Comparison of ENCODE assay signal across 17 cellular contexts in genomic region chr10:56496087-56496486, GRCh38.
DNase-seq lines count a peak whose midpoint lies in the region; ATAC-seq and TF ChIP-seq lines count a peak whose summit lies in the region.
"Had no signal": no experiment of that assay in that cellular context is flagged by ENCODE, and none has a peak within 500 bp of the region (broad histone marks: within the 10 kb centered on the region; RNA-seq: fewer than 3 reads in every experiment).

No MANE protein-coding gene starts in this region.

- TF ChIP-seq POLR2A in prostate gland (IDR thresholded peaks at IDR 0.05), result no peak

- no peak overlapping the region for H3K27ac ChIP-seq in OCI-LY3 (ENCODE audit: low read length)
- H3K27ac ChIP-seq in CD4-positive, alpha-beta T cell (ENCODE audit: low read depth, low read length), result no peak overlapping the region
- H3K27ac ChIP-seq in SK-N-SH (ENCODE audit: low read depth in 2 of 2, low read length in 1 of 2), result no peak overlapping the region
- H3K27ac ChIP-seq in prostate gland, result no peak overlapping the region
- H3K27ac ChIP-seq: GM23248, KMS-11 had no signal

- peaks cover 2% of the 10 kb centered on the region for H3K9me3 Mint-ChIP-seq in CD4-positive, alpha-beta T cell

- CTCF ChIA-PET in CD4-positive, alpha-beta T cell (lab: Charles Lee), result no interaction called here
- CTCF ChIA-PET in SK-N-SH (lab: Yijun Ruan, JAX), result interaction anchor here (0.6 to 1.1 kb wide), 2 partner anchors 8 to 15 kb away, joined by 3 to 4 read pairs; no protein-coding TSS in a partner anchor

- H3K27ac Mint-ChIP-seq in CD4-positive, alpha-beta T cell, result no peak overlapping the region
- H3K27ac Mint-ChIP-seq: CD4-positive, alpha-beta memory T cell had no signal

- TF ChIP-seq RAD21 in SK-N-SH (IDR thresholded peaks at IDR 0.05; ENCODE audit: low read length), result no peak

- peak; percentile 65 for ATAC-seq in GM18870 (IDR thresholded peaks at IDR 0.05; ENCODE audit: unreplicated experiment)
- ATAC-seq in HG03432 (IDR thresholded peaks at IDR 0.05; ENCODE audit: unreplicated experiment), result peak; percentile 61
- ATAC-seq in CD4-positive, alpha-beta T cell (ENCODE audit: poor library complexity), result no peak

- no peak for DNase-seq in CD4-positive, alpha-beta T cell
- no peak for DNase-seq in HUDEP-2 (lab: John Stamatoyannopoulos, UW; ENCODE audit: unreplicated experiment in 76 of 76)
- no peak for DNase-seq in SK-N-SH
- DNase-seq in prostate gland (ENCODE audit: low spot score), result no peak
- DNase-seq: ACHN; BE2C; C1 segment of cervical spinal cord; CD4-positive, alpha-beta memory T cell; DMS153; DMS79; GDM1; GM23248 had no signal

- no peak overlapping the region for H2AFZ ChIP-seq in OCI-LY3 (ENCODE audit: low read depth, low read length)
- no peak overlapping the region for H2AFZ ChIP-seq in SK-N-SH (ENCODE audit: low read depth)
- H2AFZ ChIP-seq: GM23248 had no signal

- H3K27me3 Mint-ChIP-seq in CD4-positive, alpha-beta T cell, result no peaks in the 10 kb centered on the region
- H3K27me3 Mint-ChIP-seq: CD4-positive, alpha-beta memory T cell had no signal

- POLR2A ChIA-PET in CD4-positive, alpha-beta T cell (lab: Charles Lee), result no interaction called here
- POLR2A ChIA-PET in SK-N-SH (lab: Yijun Ruan, JAX), result no interaction called here

- no peak overlapping the region for H3K4me3 Mint-ChIP-seq in CD4-positive, alpha-beta T cell
- H3K4me3 Mint-ChIP-seq: CD4-positive, alpha-beta memory T cell had no signal

- H3K9me3 ChIP-seq in OCI-LY3 (ENCODE audit: insufficient read depth, low read length) (no peaks in the 10 kb centered on the region), SK-N-SH (no peaks in the 10 kb centered on the region), prostate gland (no peaks in the 10 kb centered on the region)
- H3K9me3 ChIP-seq in CD4-positive, alpha-beta T cell (ENCODE audit: control insufficient read depth, low read length), result no peaks in the 10 kb centered on the region
- H3K9me3 ChIP-seq: BE2C, HAP-1 had no signal

- H3K4me1 ChIP-seq in OCI-LY3 (ENCODE audit: low read length) (peaks cover 15% of the 10 kb centered on the region), SK-N-SH (ENCODE audit: control insufficient read depth in 1 of 2, insufficient read depth in 2 of 2, low read depth in 1 of 2, low read length in 1 of 2) (no peaks in the 10 kb centered on the region; a peak in 2 of 4 replicates), prostate gland (replicated peaks) (no peaks in the 10 kb centered on the region)
- H3K4me1 ChIP-seq: BE2C, HAP-1 had no signal

- H3K9ac ChIP-seq in OCI-LY3 (ENCODE audit: low read length), result no peak overlapping the region
- H3K9ac ChIP-seq in SK-N-SH, result no peak overlapping the region
- H3K9ac ChIP-seq: GM23248, KMS-11 had no signal

- H4K20me1 ChIP-seq in OCI-LY3 (ENCODE audit: insufficient read depth, low read length) (no peaks in the 10 kb centered on the region), SK-N-SH (ENCODE audit: insufficient read depth) (no peaks in the 10 kb centered on the region)

- 24% methylated on average over 2 of the region's 2 CpGs for WGBS in SK-N-SH (ENCODE audit: low lambda C conversion rate)
- WGBS in prostate gland, result 83% methylated on average over 2 of the region's 2 CpGs

- H3K27me3 ChIP-seq in OCI-LY3 (ENCODE audit: low read depth, low read length) (no peaks in the 10 kb centered on the region), SK-N-SH (ENCODE audit: insufficient read depth) (no peaks in the 10 kb centered on the region), prostate gland (replicated peaks; ENCODE audit: insufficient read depth) (no peaks in the 10 kb centered on the region)
- H3K27me3 ChIP-seq in CD4-positive, alpha-beta T cell (ENCODE audit: control insufficient read depth, insufficient read depth, low read length), result no peaks in the 10 kb centered on the region
- H3K27me3 ChIP-seq: BE2C had no signal

- H3K36me3 Mint-ChIP-seq in CD4-positive, alpha-beta T cell (ENCODE audit: low read depth), result no peaks in the 10 kb centered on the region
- H3K36me3 Mint-ChIP-seq: CD4-positive, alpha-beta memory T cell had no signal

- no peaks in the 10 kb centered on the region for H3K79me2 ChIP-seq in OCI-LY3 (ENCODE audit: low read length)
- H3K79me2 ChIP-seq in SK-N-SH (ENCODE audit: insufficient read depth), result no peaks in the 10 kb centered on the region

- H3K4me3 ChIP-seq in OCI-LY3 (ENCODE audit: low read length) (peak overlapping the region; percentile 27), SK-N-SH (ENCODE audit: low read depth in 2 of 2, low read length in 1 of 2) (no peak overlapping the region), prostate gland (no peak overlapping the region)
- H3K4me3 ChIP-seq: GM23248, HAP-1 had no signal

- H3K36me3 ChIP-seq in OCI-LY3 (replicated peaks; ENCODE audit: low read depth, low read length) (no peaks in the 10 kb centered on the region), SK-N-SH (replicated peaks in 1 of 2; ENCODE audit: control insufficient read depth in 1 of 2, insufficient read depth in 2 of 2, low read length in 1 of 2) (no peaks in the 10 kb centered on the region), prostate gland (no peaks in the 10 kb centered on the region)
- H3K36me3 ChIP-seq: BE2C, HAP-1 had no signal

- TF ChIP-seq CTCF in OCI-LY3 (IDR thresholded peaks at IDR 0.05; ENCODE audit: low read depth, low read length) (no peak), SK-N-SH (IDR thresholded peaks at IDR 0.05) (no peak), prostate gland (IDR thresholded peaks at IDR 0.05) (no peak)
- TF ChIP-seq CTCF in CD4-positive, alpha-beta T cell (IDR thresholded peaks at IDR 0.05), result no peak

- peak overlapping the region; percentile 63 for H3K4me2 ChIP-seq in OCI-LY3 (ENCODE audit: low read length)
- no peak overlapping the region for H3K4me2 ChIP-seq in SK-N-SH
- H3K4me2 ChIP-seq: KMS-11 had no signal

- no peaks in the 10 kb centered on the region for H3F3A ChIP-seq in SK-N-SH (replicated peaks; ENCODE audit: insufficient read depth)

- intact Hi-C loops in CD4-positive, alpha-beta T cell (cut with DNase I, micrococcal nuclease), result no loop called here
- intact Hi-C loops in prostate gland (cut with DNase I), result no loop called here

- H3K9me2 ChIP-seq in SK-N-SH, result no peaks in the 10 kb centered on the region

- TF ChIP-seq EP300 in SK-N-SH (IDR thresholded peaks at IDR 0.05; ENCODE audit: borderline replicate concordance in 1 of 2, low read depth in 1 of 2, low read length in 1 of 2), result no peak

- no peaks in the 10 kb centered on the region for H3K4me1 Mint-ChIP-seq in CD4-positive, alpha-beta T cell (ENCODE audit: low read depth)
- H3K4me1 Mint-ChIP-seq: CD4-positive, alpha-beta memory T cell had no signal

TF ChIP-seq in SK-N-SH, 30 proteins besides CTCF, POLR2A, EP300 and RAD21 (continues in another document):
- no peak for TF ChIP-seq MXI1 (IDR thresholded peaks at IDR 0.05; ENCODE audit: low read depth, low read length)
- no peak for TF ChIP-seq CHD2 (IDR thresholded peaks at IDR 0.05; ENCODE audit: low read length, partially characterized antibody)
- no peak for TF ChIP-seq FOSL2 (IDR thresholded peaks at IDR 0.05; ENCODE audit: borderline replicate concordance, low read depth)
- no peak for TF ChIP-seq SIN3A (IDR thresholded peaks at IDR 0.05; ENCODE audit: borderline replicate concordance, low read depth, low read length)
- no peak for TF ChIP-seq PBX3 (IDR thresholded peaks at IDR 0.05)
- no peak for TF ChIP-seq SMC3 (IDR thresholded peaks at IDR 0.05; ENCODE audit: low read depth, low read length)
- no peak for TF ChIP-seq IRF3 (IDR thresholded peaks at IDR 0.05; ENCODE audit: low read depth, low read length)
- TF ChIP-seq ELF1 (IDR thresholded peaks at IDR 0.05), result no peak
- no peak for TF ChIP-seq TAF1 (IDR thresholded peaks at IDR 0.05; ENCODE audit: borderline replicate concordance, low read depth, low read length)
- no peak for TF ChIP-seq TCF12 (IDR thresholded peaks at IDR 0.05)
- TF ChIP-seq FOXJ3 (CRISPR knock-in tag; IDR thresholded peaks at IDR 0.05), result no peak
- TF ChIP-seq FOXM1 (IDR thresholded peaks at IDR 0.05; ENCODE audit: low read depth), result no peak
- no peak for TF ChIP-seq NFIC (IDR thresholded peaks at IDR 0.05; ENCODE audit: borderline replicate concordance)
- no peak for TF ChIP-seq MAX (IDR thresholded peaks at IDR 0.05; ENCODE audit: low read depth)
- no peak for TF ChIP-seq MEF2A (IDR thresholded peaks at IDR 0.05; ENCODE audit: borderline replicate concordance, low read depth)
- no peak for TF ChIP-seq USF2 (IDR thresholded peaks at IDR 0.05; ENCODE audit: borderline replicate concordance, low read depth, low read length)
